2 cellular contexts compared by ENCODE assay signal in the genomic region with DNA sequence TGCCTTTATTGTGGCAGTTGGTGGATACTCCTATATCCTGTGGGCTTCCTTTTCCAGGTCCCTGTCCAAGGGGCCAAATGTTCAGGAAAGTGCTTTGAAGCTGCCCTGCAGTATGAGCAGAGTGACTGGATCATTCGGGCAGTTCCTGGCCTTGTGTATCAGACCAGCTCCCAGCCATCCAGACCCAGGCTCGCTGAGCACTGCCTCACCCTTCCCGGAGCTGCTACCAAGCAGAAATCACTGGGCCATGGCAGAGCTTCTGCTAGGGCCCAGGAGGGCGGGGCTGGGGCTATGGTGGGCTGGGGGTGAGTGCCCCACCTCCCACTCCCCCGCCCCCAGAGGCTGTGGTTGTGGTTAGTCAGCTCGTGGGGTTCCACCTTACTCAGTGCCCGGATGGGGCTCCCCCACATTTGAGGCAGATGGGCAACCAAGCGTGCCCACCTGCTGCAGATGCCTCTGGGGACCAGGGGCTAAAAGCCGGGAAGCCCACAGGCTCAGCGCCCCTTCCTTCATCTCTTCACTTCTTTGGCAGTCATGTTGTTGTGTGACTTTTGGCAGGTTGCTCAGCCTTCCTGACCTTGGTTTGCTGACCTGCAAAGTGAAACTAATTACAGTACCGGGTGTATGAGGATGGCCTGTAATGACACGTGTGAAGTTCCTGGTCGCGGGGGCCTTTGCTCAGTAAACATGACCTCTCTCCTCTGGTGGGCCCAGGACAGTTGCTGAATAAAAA.
TF ChIP-seq lines count a peak whose summit lies in the region.

No MANE protein-coding gene starts in this region.

TF ChIP-seq in GM12878, 131 proteins besides CTCF, POLR2A, EP300 and RAD21 (continues in another document):
- TF ChIP-seq MEF2A (IDR thresholded peaks at IDR 0.05; ENCODE audit: insufficient read depth, low read depth, low read length): peak; percentile 63; the same call in 1 of the 2 replicates
- peak; percentile 96 for TF ChIP-seq EED (IDR thresholded peaks at IDR 0.05; ENCODE audit: low read depth)
- no peak for TF ChIP-seq RFX5 (IDR thresholded peaks at IDR 0.05; ENCODE audit: low read depth, low read length)
- no peak for TF ChIP-seq NKRF (conservative IDR thresholded peaks at IDR 0.05)
- no peak for TF ChIP-seq CREB1 (IDR thresholded peaks at IDR 0.05; ENCODE audit: low read depth)
- TF ChIP-seq MEF2B (IDR thresholded peaks at IDR 0.05; ENCODE audit: partially characterized antibody, poor library complexity, severe bottlenecking): peak; percentile 94
- TF ChIP-seq NFYA (IDR thresholded peaks at IDR 0.05; ENCODE audit: borderline replicate concordance, low read depth, low read length): no peak
- TF ChIP-seq ZNF274 (IDR thresholded peaks at IDR 0.05; ENCODE audit: insufficient read depth, insufficient read length): no peak
- TF ChIP-seq POLR2AphosphoS2 (IDR thresholded peaks at IDR 0.05; ENCODE audit: low read depth, low read length): no peak
- peak; percentile 91; the same call in 1 of the 2 replicates for TF ChIP-seq ZBED1 (IDR thresholded peaks at IDR 0.05; ENCODE audit: borderline replicate concordance)
- peak; percentile 35; the same call in 1 of the 2 replicates for TF ChIP-seq REST (IDR thresholded peaks at IDR 0.05; ENCODE audit: low read depth, low read length)
- TF ChIP-seq PAX5 (IDR thresholded peaks at IDR 0.05; ENCODE audit: borderline replicate concordance, low read depth, low read length): peak; percentile 99
- TF ChIP-seq, protein P1, sequence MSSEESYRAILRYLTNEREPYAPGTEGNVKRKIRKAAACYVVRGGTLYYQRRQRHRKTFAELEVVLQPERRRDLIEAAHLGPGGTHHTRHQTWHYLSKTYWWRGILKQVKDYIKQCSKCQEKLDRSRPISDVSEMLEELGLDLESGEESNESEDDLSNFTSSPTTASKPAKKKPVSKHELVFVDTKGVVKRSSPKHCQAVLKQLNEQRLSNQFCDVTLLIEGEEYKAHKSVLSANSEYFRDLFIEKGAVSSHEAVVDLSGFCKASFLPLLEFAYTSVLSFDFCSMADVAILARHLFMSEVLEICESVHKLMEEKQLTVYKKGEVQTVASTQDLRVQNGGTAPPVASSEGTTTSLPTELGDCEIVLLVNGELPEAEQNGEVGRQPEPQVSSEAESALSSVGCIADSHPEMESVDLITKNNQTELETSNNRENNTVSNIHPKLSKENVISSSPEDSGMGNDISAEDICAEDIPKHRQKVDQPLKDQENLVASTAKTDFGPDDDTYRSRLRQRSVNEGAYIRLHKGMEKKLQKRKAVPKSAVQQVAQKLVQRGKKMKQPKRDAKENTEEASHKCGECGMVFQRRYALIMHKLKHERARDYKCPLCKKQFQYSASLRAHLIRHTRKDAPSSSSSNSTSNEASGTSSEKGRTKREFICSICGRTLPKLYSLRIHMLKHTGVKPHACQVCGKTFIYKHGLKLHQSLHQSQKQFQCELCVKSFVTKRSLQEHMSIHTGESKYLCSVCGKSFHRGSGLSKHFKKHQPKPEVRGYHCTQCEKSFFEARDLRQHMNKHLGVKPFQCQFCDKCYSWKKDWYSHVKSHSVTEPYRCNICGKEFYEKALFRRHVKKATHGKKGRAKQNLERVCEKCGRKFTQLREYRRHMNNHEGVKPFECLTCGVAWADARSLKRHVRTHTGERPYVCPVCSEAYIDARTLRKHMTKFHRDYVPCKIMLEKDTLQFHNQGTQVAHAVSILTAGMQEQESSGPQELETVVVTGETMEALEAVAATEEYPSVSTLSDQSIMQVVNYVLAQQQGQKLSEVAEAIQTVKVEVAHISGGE (CRISPR knock-in tag; IDR thresholded peaks at IDR 0.05): no peak
- TF ChIP-seq FOS (IDR thresholded peaks at IDR 0.05; ENCODE audit: borderline replicate concordance, extremely low read depth, insufficient read length): no peak
- TF ChIP-seq GATAD2B (conservative IDR thresholded peaks at IDR 0.05; ENCODE audit: low read depth): peak; percentile 75; the same call in 1 of the 2 replicates
- TF ChIP-seq ETV6 (conservative IDR thresholded peaks at IDR 0.05 in 1 of 2, IDR thresholded peaks at IDR 0.05 in 1 of 2; ENCODE audit: borderline replicate concordance in 1 of 2, low read depth in 1 of 2): peak in 1 of 2 experiments; percentile 75; a peak in 2 of 4 replicates
- no peak for TF ChIP-seq SREBF1 (IDR thresholded peaks at IDR 0.05; ENCODE audit: low read length)
- TF ChIP-seq CBX5 (IDR thresholded peaks at IDR 0.05; ENCODE audit: low read depth): no peak
- TF ChIP-seq CEBPB (IDR thresholded peaks at IDR 0.05; ENCODE audit: borderline replicate concordance in 1 of 2, low read depth in 2 of 2, low read length in 2 of 2): no peak

TF ChIP-seq in WTC11, 78 proteins besides CTCF, POLR2A, EP300 and RAD21:
- TF ChIP-seq EMX1 (CRISPR knock-in tag; IDR thresholded peaks at IDR 0.05) (no peak), PRRX2 (CRISPR knock-in tag; IDR thresholded peaks at IDR 0.05) (no peak), E2F1 (CRISPR knock-in tag; IDR thresholded peaks at IDR 0.05) (no peak), ZNF396 (CRISPR knock-in tag; IDR thresholded peaks at IDR 0.05; ENCODE audit: borderline replicate concordance) (no peak), TP53 (CRISPR knock-in tag; IDR thresholded peaks at IDR 0.05) (no peak), TEAD4 (CRISPR knock-in tag; IDR thresholded peaks at IDR 0.05) (no peak), SMAD3 (CRISPR knock-in tag; IDR thresholded peaks at IDR 0.05; ENCODE audit: borderline replicate concordance) (no peak), ESRRA (CRISPR knock-in tag; IDR thresholded peaks at IDR 0.05; ENCODE audit: borderline replicate concordance) (no peak), ZNF121 (CRISPR knock-in tag; IDR thresholded peaks at IDR 0.05) (no peak), JAZF1 (CRISPR knock-in tag; IDR thresholded peaks at IDR 0.05) (no peak), ELF4 (CRISPR knock-in tag; IDR thresholded peaks at IDR 0.05; ENCODE audit: low read depth) (no peak), NFATC4 (CRISPR knock-in tag; IDR thresholded peaks at IDR 0.05) (no peak), E2F4 (CRISPR knock-in tag; IDR thresholded peaks at IDR 0.05; ENCODE audit: borderline replicate concordance, low read depth) (no peak)
- TF ChIP-seq, protein P2, sequence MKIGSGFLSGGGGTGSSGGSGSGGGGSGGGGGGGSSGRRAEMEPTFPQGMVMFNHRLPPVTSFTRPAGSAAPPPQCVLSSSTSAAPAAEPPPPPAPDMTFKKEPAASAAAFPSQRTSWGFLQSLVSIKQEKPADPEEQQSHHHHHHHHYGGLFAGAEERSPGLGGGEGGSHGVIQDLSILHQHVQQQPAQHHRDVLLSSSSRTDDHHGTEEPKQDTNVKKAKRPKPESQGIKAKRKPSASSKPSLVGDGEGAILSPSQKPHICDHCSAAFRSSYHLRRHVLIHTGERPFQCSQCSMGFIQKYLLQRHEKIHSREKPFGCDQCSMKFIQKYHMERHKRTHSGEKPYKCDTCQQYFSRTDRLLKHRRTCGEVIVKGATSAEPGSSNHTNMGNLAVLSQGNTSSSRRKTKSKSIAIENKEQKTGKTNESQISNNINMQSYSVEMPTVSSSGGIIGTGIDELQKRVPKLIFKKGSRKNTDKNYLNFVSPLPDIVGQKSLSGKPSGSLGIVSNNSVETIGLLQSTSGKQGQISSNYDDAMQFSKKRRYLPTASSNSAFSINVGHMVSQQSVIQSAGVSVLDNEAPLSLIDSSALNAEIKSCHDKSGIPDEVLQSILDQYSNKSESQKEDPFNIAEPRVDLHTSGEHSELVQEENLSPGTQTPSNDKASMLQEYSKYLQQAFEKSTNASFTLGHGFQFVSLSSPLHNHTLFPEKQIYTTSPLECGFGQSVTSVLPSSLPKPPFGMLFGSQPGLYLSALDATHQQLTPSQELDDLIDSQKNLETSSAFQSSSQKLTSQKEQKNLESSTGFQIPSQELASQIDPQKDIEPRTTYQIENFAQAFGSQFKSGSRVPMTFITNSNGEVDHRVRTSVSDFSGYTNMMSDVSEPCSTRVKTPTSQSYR (CRISPR knock-in tag; IDR thresholded peaks at IDR 0.05): no peak
- TF ChIP-seq, protein P3, sequence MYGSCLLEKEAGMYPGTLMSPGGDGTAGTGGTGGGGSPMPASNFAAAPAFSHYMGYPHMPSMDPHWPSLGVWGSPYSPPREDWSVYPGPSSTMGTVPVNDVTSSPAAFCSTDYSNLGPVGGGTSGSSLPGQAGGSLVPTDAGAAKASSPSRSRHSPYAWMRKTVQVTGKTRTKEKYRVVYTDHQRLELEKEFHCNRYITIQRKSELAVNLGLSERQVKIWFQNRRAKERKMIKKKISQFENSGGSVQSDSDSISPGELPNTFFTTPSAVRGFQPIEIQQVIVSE (CRISPR knock-in tag; IDR thresholded peaks at IDR 0.05; ENCODE audit: borderline replicate concordance): no peak
- TF ChIP-seq, protein P4, sequence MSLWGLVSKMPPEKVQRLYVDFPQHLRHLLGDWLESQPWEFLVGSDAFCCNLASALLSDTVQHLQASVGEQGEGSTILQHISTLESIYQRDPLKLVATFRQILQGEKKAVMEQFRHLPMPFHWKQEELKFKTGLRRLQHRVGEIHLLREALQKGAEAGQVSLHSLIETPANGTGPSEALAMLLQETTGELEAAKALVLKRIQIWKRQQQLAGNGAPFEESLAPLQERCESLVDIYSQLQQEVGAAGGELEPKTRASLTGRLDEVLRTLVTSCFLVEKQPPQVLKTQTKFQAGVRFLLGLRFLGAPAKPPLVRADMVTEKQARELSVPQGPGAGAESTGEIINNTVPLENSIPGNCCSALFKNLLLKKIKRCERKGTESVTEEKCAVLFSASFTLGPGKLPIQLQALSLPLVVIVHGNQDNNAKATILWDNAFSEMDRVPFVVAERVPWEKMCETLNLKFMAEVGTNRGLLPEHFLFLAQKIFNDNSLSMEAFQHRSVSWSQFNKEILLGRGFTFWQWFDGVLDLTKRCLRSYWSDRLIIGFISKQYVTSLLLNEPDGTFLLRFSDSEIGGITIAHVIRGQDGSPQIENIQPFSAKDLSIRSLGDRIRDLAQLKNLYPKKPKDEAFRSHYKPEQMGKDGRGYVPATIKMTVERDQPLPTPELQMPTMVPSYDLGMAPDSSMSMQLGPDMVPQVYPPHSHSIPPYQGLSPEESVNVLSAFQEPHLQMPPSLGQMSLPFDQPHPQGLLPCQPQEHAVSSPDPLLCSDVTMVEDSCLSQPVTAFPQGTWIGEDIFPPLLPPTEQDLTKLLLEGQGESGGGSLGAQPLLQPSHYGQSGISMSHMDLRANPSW (CRISPR knock-in tag; conservative IDR thresholded peaks at IDR 0.05; ENCODE audit: low read depth): no peak
- TF ChIP-seq, protein P5, sequence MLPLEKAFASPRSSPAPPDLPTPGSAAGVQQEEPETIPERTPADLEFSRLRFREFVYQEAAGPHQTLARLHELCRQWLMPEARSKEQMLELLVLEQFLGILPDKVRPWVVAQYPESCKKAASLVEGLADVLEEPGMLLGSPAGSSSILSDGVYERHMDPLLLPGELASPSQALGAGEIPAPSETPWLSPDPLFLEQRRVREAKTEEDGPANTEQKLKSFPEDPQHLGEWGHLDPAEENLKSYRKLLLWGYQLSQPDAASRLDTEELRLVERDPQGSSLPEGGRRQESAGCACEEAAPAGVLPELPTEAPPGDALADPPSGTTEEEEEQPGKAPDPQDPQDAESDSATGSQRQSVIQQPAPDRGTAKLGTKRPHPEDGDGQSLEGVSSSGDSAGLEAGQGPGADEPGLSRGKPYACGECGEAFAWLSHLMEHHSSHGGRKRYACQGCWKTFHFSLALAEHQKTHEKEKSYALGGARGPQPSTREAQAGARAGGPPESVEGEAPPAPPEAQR (CRISPR knock-in tag; IDR thresholded peaks at IDR 0.05): no peak
